Comparison of ENCODE assay signal across 12 cellular contexts in the genomic region with DNA sequence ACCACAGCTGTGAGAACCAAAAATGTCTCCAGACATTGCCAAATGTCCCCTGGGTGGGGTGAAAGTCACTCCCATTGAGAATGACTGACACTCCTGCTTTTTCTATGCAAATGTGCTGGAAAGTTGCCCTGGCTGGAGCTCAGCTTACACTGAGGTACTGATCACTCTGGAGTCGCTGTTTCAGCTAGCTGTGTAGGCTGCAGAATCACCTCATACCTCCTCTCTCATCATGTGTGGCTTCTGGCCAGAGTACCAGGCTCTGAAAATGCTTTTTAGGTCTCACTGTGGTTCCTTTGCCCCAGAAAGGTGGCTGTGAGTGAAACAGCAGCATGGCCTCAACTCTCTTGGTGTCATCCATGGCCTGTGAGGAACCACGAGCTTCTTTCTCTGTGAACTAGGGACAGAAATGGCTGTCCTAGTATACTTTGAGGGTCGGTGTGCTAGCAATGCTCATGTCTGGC.
DNase-seq lines count a peak whose midpoint lies in the region; TF ChIP-seq lines count a peak whose summit lies in the region.
"Had no signal": no experiment of that assay in that cellular context is flagged by ENCODE, and none has a peak within 500 bp of the region (broad histone marks: within the 10 kb centered on the region; RNA-seq: fewer than 3 reads in every experiment).

No MANE protein-coding gene starts in this region.

- no peak for TF ChIP-seq EP300 in Ishikawa (IDR thresholded peaks at IDR 0.05; ENCODE audit: borderline replicate concordance)

- H3K36me3 ChIP-seq in neural progenitor cell = no peaks in the 10 kb centered on the region
- no peaks in the 10 kb centered on the region for H3K36me3 ChIP-seq in effector memory CD4-positive, alpha-beta T cell (ENCODE audit: control insufficient read depth, insufficient read depth, low read length)

- intact Hi-C loops in activated CD4-positive, alpha-beta T cell treated with anti-CD3 and anti-CD28 coated beads, Interleukin-2, amount 10 ng/mL, durations not matched to agents 24 days and 14 days (cut with micrococcal nuclease) = no loop called here

- H3K9ac ChIP-seq in neural progenitor cell = no peak overlapping the region

- no peaks in the 10 kb centered on the region for H3K27me3 ChIP-seq in neural progenitor cell
- H3K27me3 ChIP-seq in effector memory CD4-positive, alpha-beta T cell (replicated peaks; ENCODE audit: control insufficient read depth, insufficient read depth, low read length, poor library complexity, severe bottlenecking) = no peaks in the 10 kb centered on the region

- H3K4me3 ChIP-seq in astrocyte of the spinal cord (ENCODE audit: low read depth, low read length) (no peak overlapping the region), neural progenitor cell (no peak overlapping the region)
- H3K4me3 ChIP-seq in effector memory CD4-positive, alpha-beta T cell (ENCODE audit: insufficient read depth, low read depth, low read length, poor library complexity, severe bottlenecking) = no peak overlapping the region
- H3K4me3 ChIP-seq: dorsolateral prefrontal cortex, skin epidermis had no signal

- no peaks in the 10 kb centered on the region for H3F3A ChIP-seq in neural progenitor cell (ENCODE audit: low read depth)

- H3K4me1 ChIP-seq in neural progenitor cell = peaks cover 11% of the 10 kb centered on the region
- peaks cover 24% of the 10 kb centered on the region for H3K4me1 ChIP-seq in effector memory CD4-positive, alpha-beta T cell (ENCODE audit: control insufficient read depth, insufficient read depth, low read length, poor library complexity, severe bottlenecking)

- H3K4me3 Mint-ChIP-seq in activated CD4-positive, alpha-beta T cell treated with anti-CD3 and anti-CD28 coated beads, Interleukin-2, amount 10 ng/mL, durations not matched to agents 24 days and 14 days = peak overlapping the region; percentile 41
- H3K4me3 Mint-ChIP-seq in neural progenitor cell = peak overlapping the region; percentile 3
- H3K4me3 Mint-ChIP-seq: activated naive CD4-positive, alpha-beta T cell treated with anti-CD3 and anti-CD28 coated beads, Interleukin-2, amount 50 U/mL, for 24 hours had no signal

- DNase-seq in activated CD4-positive, alpha-beta T cell treated with anti-CD3 and anti-CD28 coated beads, Interleukin-2, amount 10 ng/mL, durations not matched to agents 24 days and 14 days = peak; percentile 63
- DNase-seq in activated CD4-positive, alpha-beta T cell treated with anti-CD3 and anti-CD28 coated beads for 48 hours = no peak
- DNase-seq in astrocyte of the spinal cord (ENCODE audit: low read depth, low spot score) (peak; percentile 13), neural progenitor cell (ENCODE audit: low spot score) (peak; percentile 22), SHP77 (lab: John Stamatoyannopoulos, UW) (no peak), EL (no peak)
- DNase-seq in effector memory CD4-positive, alpha-beta T cell = no peak
- DNase-seq: dorsolateral prefrontal cortex, NCI-H146 had no signal

- H3K79me2 ChIP-seq in neural progenitor cell (ENCODE audit: low read depth) = no peaks in the 10 kb centered on the region

- peaks cover 65% of the 10 kb centered on the region for H3K4me1 Mint-ChIP-seq in activated CD4-positive, alpha-beta T cell treated with anti-CD3 and anti-CD28 coated beads, Interleukin-2, amount 10 ng/mL, durations not matched to agents 24 days and 14 days
- peaks cover 61% of the 10 kb centered on the region for H3K4me1 Mint-ChIP-seq in neural progenitor cell

- H3K36me3 Mint-ChIP-seq in activated CD4-positive, alpha-beta T cell treated with anti-CD3 and anti-CD28 coated beads, Interleukin-2, amount 10 ng/mL, durations not matched to agents 24 days and 14 days (ENCODE audit: low read depth) = peaks cover 18% of the 10 kb centered on the region
- H3K36me3 Mint-ChIP-seq in neural progenitor cell = peaks cover 2% of the 10 kb centered on the region
- H3K36me3 Mint-ChIP-seq: activated naive CD4-positive, alpha-beta T cell treated with anti-CD3 and anti-CD28 coated beads, Interleukin-2, amount 50 U/mL, for 24 hours had no signal

- no peaks in the 10 kb centered on the region for H4K20me1 ChIP-seq in neural progenitor cell (ENCODE audit: low read depth)

- H3K27me3 Mint-ChIP-seq in activated CD4-positive, alpha-beta T cell treated with anti-CD3 and anti-CD28 coated beads, Interleukin-2, amount 10 ng/mL, durations not matched to agents 24 days and 14 days = no peaks in the 10 kb centered on the region
- H3K27me3 Mint-ChIP-seq in neural progenitor cell (ENCODE audit: insufficient read depth, low read depth) = peaks cover 7% of the 10 kb centered on the region
- H3K27me3 Mint-ChIP-seq: activated naive CD4-positive, alpha-beta T cell treated with anti-CD3 and anti-CD28 coated beads, Interleukin-2, amount 50 U/mL, for 24 hours had no signal

- H3K9me3 ChIP-seq in neural progenitor cell (ENCODE audit: low read depth) = no peaks in the 10 kb centered on the region
- H3K9me3 ChIP-seq in effector memory CD4-positive, alpha-beta T cell (ENCODE audit: control insufficient read depth, low read length) = no peaks in the 10 kb centered on the region

- TF ChIP-seq CTCF in astrocyte of the spinal cord (IDR thresholded peaks at IDR 0.05; ENCODE audit: low read depth, low read length) (no peak), neural progenitor cell (IDR thresholded peaks at IDR 0.05) (no peak)

- in situ Hi-C loops in astrocyte of the spinal cord (cut with HindIII; ENCODE audit: low sequenced_read_pairs) = no loop called here

- H3K4me2 ChIP-seq in neural progenitor cell = no peak overlapping the region

- TF ChIP-seq RAD21 in Ishikawa (IDR thresholded peaks at IDR 0.05; ENCODE audit: low read depth) = no peak

- H2AFZ ChIP-seq in neural progenitor cell (replicated peaks) = peak overlapping the region; percentile 80

- peak overlapping the region; percentile 69 for H3K27ac Mint-ChIP-seq in activated CD4-positive, alpha-beta T cell treated with anti-CD3 and anti-CD28 coated beads, Interleukin-2, amount 10 ng/mL, durations not matched to agents 24 days and 14 days
- peak overlapping the region; percentile 92 for H3K27ac Mint-ChIP-seq in neural progenitor cell
- H3K27ac Mint-ChIP-seq: activated naive CD4-positive, alpha-beta T cell treated with anti-CD3 and anti-CD28 coated beads, Interleukin-2, amount 50 U/mL, for 24 hours had no signal

- peaks cover 22% of the 10 kb centered on the region for H3K9me3 Mint-ChIP-seq in activated CD4-positive, alpha-beta T cell treated with anti-CD3 and anti-CD28 coated beads, Interleukin-2, amount 10 ng/mL, durations not matched to agents 24 days and 14 days
- peaks cover 6% of the 10 kb centered on the region for H3K9me3 Mint-ChIP-seq in neural progenitor cell
- H3K9me3 Mint-ChIP-seq: activated naive CD4-positive, alpha-beta T cell treated with anti-CD3 and anti-CD28 coated beads, Interleukin-2, amount 50 U/mL, for 24 hours had no signal

- H3K27ac ChIP-seq in neural progenitor cell = no peak overlapping the region
- no peak overlapping the region for H3K27ac ChIP-seq in effector memory CD4-positive, alpha-beta T cell (ENCODE audit: insufficient read depth, low read length, poor library complexity, severe bottlenecking)
- H3K27ac ChIP-seq: dorsolateral prefrontal cortex, skin epidermis had no signal

TF ChIP-seq in Ishikawa, 13 proteins besides CTCF, POLR2A, EP300 and RAD21:
- TF ChIP-seq, protein P1, sequence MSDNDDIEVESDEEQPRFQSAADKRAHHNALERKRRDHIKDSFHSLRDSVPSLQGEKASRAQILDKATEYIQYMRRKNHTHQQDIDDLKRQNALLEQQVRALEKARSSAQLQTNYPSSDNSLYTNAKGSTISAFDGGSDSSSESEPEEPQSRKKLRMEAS (IDR thresholded peaks at IDR 0.05) = no peak
- peak; percentile 43; the same call in 1 of the 2 replicates for TF ChIP-seq NFIC (IDR thresholded peaks at IDR 0.05)

Comparison
In these comparisons a context has a peak if more than half of its experiments do, and no peak if none do; other contexts are left out.
1. DNase-seq: peak in activated CD4-positive, alpha-beta T cell treated with anti-CD3 and anti-CD28 coated beads, Interleukin-2, amount 10 ng/mL, durations not matched to agents 24 days and 14 days (single experiment), astrocyte of the spinal cord (single experiment) and neural progenitor cell (single experiment); none in activated CD4-positive, alpha-beta T cell treated with anti-CD3 and anti-CD28 coated beads for 48 hours (single experiment), SHP77 (0 of 2), effector memory CD4-positive, alpha-beta T cell (0 of 3) and EL (single experiment).